In the genomic region with DNA sequence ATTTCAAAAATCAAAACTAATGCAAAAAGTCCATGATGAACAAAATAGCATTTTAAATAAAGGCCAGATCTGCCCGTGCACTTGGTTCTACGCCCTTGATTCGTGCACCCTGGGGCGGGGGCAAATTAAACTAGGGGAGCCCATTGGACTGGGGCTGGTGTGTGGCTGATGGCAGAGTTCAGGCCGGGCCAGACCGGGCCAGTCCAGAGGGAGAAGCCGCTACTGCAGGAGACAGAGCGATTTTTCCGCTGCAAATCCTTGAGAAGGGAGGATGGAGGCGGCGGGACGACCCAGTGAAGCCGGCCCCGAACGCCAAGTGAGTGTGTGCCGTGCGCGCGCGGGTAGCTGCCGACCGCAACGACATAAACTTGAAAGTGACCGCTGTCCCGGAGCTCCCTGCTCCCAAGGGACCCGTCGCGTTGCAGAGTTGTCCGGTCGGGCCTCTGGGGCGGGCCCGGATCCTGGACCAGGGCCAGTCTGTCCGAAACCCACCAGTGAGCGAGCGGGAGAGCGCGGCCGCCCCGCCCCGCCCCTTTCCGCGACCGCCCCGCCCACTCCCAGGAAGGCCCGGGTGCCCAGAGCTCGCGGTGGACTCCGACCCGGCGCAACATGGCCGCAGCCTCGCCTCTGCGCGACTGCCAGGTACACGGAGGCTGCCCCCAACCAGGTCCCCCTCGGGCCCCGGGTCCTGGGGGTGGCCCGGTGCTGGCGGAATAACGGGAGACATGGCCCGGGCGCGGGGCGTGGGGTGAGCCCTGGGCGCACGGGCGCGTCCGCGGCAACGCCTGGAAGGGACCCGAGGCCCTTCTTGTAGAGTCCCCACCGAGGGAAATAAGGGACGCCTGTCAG, we compare ENCODE assay signal across 1 cellular context.
TF ChIP-seq lines count a peak whose summit lies in the region.

A gene (plus strand): TSS at position 578 of the 849 bp plus-strand sequence. CDS start 32 bp downstream, at position 610.

TF ChIP-seq in HEK293, 187 proteins besides CTCF, POLR2A, EP300 and RAD21 (continued from another document and continues in another):
- TF ChIP-seq, protein P1, sequence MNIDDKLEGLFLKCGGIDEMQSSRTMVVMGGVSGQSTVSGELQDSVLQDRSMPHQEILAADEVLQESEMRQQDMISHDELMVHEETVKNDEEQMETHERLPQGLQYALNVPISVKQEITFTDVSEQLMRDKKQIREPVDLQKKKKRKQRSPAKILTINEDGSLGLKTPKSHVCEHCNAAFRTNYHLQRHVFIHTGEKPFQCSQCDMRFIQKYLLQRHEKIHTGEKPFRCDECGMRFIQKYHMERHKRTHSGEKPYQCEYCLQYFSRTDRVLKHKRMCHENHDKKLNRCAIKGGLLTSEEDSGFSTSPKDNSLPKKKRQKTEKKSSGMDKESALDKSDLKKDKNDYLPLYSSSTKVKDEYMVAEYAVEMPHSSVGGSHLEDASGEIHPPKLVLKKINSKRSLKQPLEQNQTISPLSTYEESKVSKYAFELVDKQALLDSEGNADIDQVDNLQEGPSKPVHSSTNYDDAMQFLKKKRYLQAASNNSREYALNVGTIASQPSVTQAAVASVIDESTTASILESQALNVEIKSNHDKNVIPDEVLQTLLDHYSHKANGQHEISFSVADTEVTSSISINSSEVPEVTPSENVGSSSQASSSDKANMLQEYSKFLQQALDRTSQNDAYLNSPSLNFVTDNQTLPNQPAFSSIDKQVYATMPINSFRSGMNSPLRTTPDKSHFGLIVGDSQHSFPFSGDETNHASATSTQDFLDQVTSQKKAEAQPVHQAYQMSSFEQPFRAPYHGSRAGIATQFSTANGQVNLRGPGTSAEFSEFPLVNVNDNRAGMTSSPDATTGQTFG (tag by site-specific recombination; IDR thresholded peaks at IDR 0.05; ENCODE audit: borderline replicate concordance), result no peak
- TF ChIP-seq, protein P2, sequence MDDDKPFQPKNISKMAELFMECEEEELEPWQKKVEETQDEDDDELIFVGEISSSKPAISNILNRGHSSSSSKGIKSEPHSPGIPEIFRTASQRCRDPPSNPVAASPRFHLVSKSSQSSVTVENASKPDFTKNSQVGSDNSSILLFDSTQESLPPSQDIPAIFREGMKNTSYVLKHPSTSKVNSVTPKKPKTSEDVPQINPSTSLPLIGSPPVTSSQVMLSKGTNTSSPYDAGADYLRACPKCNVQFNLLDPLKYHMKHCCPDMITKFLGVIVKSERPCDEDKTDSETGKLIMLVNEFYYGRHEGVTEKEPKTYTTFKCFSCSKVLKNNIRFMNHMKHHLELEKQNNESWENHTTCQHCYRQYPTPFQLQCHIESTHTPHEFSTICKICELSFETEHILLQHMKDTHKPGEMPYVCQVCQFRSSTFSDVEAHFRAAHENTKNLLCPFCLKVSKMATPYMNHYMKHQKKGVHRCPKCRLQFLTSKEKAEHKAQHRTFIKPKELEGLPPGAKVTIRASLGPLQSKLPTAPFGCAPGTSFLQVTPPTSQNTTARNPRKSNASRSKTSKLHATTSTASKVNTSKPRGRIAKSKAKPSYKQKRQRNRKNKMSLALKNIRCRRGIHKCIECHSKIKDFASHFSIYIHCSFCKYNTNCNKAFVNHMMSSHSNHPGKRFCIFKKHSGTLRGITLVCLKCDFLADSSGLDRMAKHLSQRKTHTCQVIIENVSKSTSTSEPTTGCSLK (tag by site-specific recombination; IDR thresholded peaks at IDR 0.05), result no peak
- TF ChIP-seq IKZF3 (tag by site-specific recombination; IDR thresholded peaks at IDR 0.05) (peak; percentile 84), EGR2 (tag by site-specific recombination; IDR thresholded peaks at IDR 0.05; ENCODE audit: low read depth) (no peak), ZNF274 (IDR thresholded peaks at IDR 0.05; ENCODE audit: low read length) (no peak), ZNF274 (tag by site-specific recombination; IDR thresholded peaks at IDR 0.05; ENCODE audit: borderline replicate concordance) (no peak), ZNF658 (tag by site-specific recombination; IDR thresholded peaks at IDR 0.05) (no peak), SCRT2 (tag by site-specific recombination; IDR thresholded peaks at IDR 0.05) (no peak), KLF7 (tag by site-specific recombination; IDR thresholded peaks at IDR 0.05; ENCODE audit: borderline replicate concordance) (0 out of 2 replicates have a peak, but pooled peaks have one; percentile 52), ZNF510 (tag by site-specific recombination; IDR thresholded peaks at IDR 0.05; ENCODE audit: insufficient replicate concordance) (no peak), YY2 (tag by site-specific recombination; IDR thresholded peaks at IDR 0.05) (0 out of 2 replicates have a peak, but pooled peaks have one; percentile 14), ZNF843 (tag by site-specific recombination; IDR thresholded peaks at IDR 0.05) (no peak), ZNF558 (tag by site-specific recombination; IDR thresholded peaks at IDR 0.05) (no peak), ZNF670 (tag by site-specific recombination; IDR thresholded peaks at IDR 0.05; ENCODE audit: low read depth) (no peak), ZNF155 (tag by site-specific recombination; IDR thresholded peaks at IDR 0.05) (no peak), ZNF560 (tag by site-specific recombination; IDR thresholded peaks at IDR 0.05; ENCODE audit: borderline replicate concordance) (no peak), ZNF335 (tag by site-specific recombination; conservative IDR thresholded peaks at IDR 0.05) (peak; percentile 80), ZBTB20 (tag by site-specific recombination; IDR thresholded peaks at IDR 0.05) (peak; percentile 46; the same call in 1 of the 2 replicates), KLF9 (tag by site-specific recombination; IDR thresholded peaks at IDR 0.05; ENCODE audit: low read depth) (peak; percentile 95), RBAK (tag by site-specific recombination; IDR thresholded peaks at IDR 0.05) (no peak), BCL11A (tag by site-specific recombination; IDR thresholded peaks at IDR 0.05; ENCODE audit: low read depth) (peak; percentile 83; the same call in 1 of the 2 replicates), ZNF175 (tag by site-specific recombination; IDR thresholded peaks at IDR 0.05) (no peak), MYNN (tag by site-specific recombination; IDR thresholded peaks at IDR 0.05; ENCODE audit: borderline replicate concordance) (no peak), ZNF571 (tag by site-specific recombination; IDR thresholded peaks at IDR 0.05) (no peak), ZFHX2 (tag by site-specific recombination; conservative IDR thresholded peaks at IDR 0.05) (no peak), ZNF16 (tag by site-specific recombination; IDR thresholded peaks at IDR 0.05; ENCODE audit: low read depth) (no peak), ZBTB17 (tag by site-specific recombination; IDR thresholded peaks at IDR 0.05) (peak; percentile 98), ZNF747 (tag by site-specific recombination; IDR thresholded peaks at IDR 0.05) (no peak), ZNF292 (tag by site-specific recombination; IDR thresholded peaks at IDR 0.05; ENCODE audit: borderline replicate concordance, low read depth) (no peak), ZNF514 (tag by site-specific recombination; IDR thresholded peaks at IDR 0.05) (no peak), ZNF596 (tag by site-specific recombination; IDR thresholded peaks at IDR 0.05) (peak; percentile 46; the same call in 1 of the 2 replicates), MZF1 (tag by site-specific recombination; IDR thresholded peaks at IDR 0.05; ENCODE audit: borderline replicate concordance) (no peak), ZSCAN16 (tag by site-specific recombination; IDR thresholded peaks at IDR 0.05) (no peak), ZNF266 (tag by site-specific recombination; IDR thresholded peaks at IDR 0.05; ENCODE audit: low read depth) (no peak), ZNF544 (tag by site-specific recombination; IDR thresholded peaks at IDR 0.05) (no peak), ZNF138 (tag by site-specific recombination; IDR thresholded peaks at IDR 0.05; ENCODE audit: borderline replicate concordance) (no peak), ZNF132 (tag by site-specific recombination; IDR thresholded peaks at IDR 0.05; ENCODE audit: borderline replicate concordance) (no peak), GLIS2 (tag by site-specific recombination; IDR thresholded peaks at IDR 0.05) (peak; percentile 46; the same call in 1 of the 2 replicates), ZBTB8A (tag by site-specific recombination; IDR thresholded peaks at IDR 0.05) (peak; percentile 90), ZIC2 (tag by site-specific recombination; IDR thresholded peaks at IDR 0.05) (no peak; the same call in none of the 2 replicates), KLF8 (tag by site-specific recombination; IDR thresholded peaks at IDR 0.05) (peak; percentile 59), ZNF311 (tag by site-specific recombination; IDR thresholded peaks at IDR 0.05; ENCODE audit: borderline replicate concordance) (no peak), KLF1 (tag by site-specific recombination; IDR thresholded peaks at IDR 0.05) (peak; percentile 55), ZNF707 (tag by site-specific recombination; IDR thresholded peaks at IDR 0.05) (no peak), ZXDB (tag by site-specific recombination; IDR thresholded peaks at IDR 0.05) (peak; percentile 78), ZNF391 (tag by site-specific recombination; IDR thresholded peaks at IDR 0.05; ENCODE audit: borderline replicate concordance, low read depth) (no peak), ZNF610 (tag by site-specific recombination; IDR thresholded peaks at IDR 0.05; ENCODE audit: borderline replicate concordance) (peak; percentile 60; the same call in 1 of the 2 replicates)
- TF ChIP-seq, protein P3, sequence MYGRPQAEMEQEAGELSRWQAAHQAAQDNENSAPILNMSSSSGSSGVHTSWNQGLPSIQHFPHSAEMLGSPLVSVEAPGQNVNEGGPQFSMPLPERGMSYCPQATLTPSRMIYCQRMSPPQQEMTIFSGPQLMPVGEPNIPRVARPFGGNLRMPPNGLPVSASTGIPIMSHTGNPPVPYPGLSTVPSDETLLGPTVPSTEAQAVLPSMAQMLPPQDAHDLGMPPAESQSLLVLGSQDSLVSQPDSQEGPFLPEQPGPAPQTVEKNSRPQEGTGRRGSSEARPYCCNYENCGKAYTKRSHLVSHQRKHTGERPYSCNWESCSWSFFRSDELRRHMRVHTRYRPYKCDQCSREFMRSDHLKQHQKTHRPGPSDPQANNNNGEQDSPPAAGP (tag by site-specific recombination; IDR thresholded peaks at IDR 0.05), result peak; percentile 71
- TF ChIP-seq, protein P4, sequence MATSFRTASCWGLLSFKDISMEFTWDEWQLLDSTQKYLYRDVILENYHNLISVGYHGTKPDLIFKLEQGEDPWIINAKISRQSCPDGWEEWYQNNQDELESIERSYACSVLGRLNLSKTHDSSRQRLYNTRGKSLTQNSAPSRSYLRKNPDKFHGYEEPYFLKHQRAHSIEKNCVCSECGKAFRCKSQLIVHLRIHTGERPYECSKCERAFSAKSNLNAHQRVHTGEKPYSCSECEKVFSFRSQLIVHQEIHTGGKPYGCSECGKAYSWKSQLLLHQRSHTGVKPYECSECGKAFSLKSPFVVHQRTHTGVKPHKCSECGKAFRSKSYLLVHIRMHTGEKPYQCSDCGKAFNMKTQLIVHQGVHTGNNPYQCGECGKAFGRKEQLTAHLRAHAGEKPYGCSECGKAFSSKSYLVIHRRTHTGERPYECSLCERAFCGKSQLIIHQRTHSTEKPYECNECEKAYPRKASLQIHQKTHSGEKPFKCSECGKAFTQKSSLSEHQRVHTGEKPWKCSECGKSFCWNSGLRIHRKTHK (tag by site-specific recombination; IDR thresholded peaks at IDR 0.05), result no peak
- TF ChIP-seq, protein P5, sequence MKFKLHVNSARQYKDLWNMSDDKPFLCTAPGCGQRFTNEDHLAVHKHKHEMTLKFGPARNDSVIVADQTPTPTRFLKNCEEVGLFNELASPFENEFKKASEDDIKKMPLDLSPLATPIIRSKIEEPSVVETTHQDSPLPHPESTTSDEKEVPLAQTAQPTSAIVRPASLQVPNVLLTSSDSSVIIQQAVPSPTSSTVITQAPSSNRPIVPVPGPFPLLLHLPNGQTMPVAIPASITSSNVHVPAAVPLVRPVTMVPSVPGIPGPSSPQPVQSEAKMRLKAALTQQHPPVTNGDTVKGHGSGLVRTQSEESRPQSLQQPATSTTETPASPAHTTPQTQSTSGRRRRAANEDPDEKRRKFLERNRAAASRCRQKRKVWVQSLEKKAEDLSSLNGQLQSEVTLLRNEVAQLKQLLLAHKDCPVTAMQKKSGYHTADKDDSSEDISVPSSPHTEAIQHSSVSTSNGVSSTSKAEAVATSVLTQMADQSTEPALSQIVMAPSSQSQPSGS (tag by site-specific recombination; IDR thresholded peaks at IDR 0.05; ENCODE audit: low read depth), result no peak
- TF ChIP-seq, protein P6, sequence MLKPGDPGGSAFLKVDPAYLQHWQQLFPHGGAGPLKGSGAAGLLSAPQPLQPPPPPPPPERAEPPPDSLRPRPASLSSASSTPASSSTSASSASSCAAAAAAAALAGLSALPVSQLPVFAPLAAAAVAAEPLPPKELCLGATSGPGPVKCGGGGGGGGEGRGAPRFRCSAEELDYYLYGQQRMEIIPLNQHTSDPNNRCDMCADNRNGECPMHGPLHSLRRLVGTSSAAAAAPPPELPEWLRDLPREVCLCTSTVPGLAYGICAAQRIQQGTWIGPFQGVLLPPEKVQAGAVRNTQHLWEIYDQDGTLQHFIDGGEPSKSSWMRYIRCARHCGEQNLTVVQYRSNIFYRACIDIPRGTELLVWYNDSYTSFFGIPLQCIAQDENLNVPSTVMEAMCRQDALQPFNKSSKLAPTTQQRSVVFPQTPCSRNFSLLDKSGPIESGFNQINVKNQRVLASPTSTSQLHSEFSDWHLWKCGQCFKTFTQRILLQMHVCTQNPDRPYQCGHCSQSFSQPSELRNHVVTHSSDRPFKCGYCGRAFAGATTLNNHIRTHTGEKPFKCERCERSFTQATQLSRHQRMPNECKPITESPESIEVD (tag by site-specific recombination; IDR thresholded peaks at IDR 0.05), result no peak
- TF ChIP-seq, protein P7, sequence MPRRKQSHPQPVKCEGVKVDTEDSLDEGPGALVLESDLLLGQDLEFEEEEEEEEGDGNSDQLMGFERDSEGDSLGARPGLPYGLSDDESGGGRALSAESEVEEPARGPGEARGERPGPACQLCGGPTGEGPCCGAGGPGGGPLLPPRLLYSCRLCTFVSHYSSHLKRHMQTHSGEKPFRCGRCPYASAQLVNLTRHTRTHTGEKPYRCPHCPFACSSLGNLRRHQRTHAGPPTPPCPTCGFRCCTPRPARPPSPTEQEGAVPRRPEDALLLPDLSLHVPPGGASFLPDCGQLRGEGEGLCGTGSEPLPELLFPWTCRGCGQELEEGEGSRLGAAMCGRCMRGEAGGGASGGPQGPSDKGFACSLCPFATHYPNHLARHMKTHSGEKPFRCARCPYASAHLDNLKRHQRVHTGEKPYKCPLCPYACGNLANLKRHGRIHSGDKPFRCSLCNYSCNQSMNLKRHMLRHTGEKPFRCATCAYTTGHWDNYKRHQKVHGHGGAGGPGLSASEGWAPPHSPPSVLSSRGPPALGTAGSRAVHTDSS (tag by site-specific recombination; IDR thresholded peaks at IDR 0.05), result no peak
- TF ChIP-seq, protein P8, sequence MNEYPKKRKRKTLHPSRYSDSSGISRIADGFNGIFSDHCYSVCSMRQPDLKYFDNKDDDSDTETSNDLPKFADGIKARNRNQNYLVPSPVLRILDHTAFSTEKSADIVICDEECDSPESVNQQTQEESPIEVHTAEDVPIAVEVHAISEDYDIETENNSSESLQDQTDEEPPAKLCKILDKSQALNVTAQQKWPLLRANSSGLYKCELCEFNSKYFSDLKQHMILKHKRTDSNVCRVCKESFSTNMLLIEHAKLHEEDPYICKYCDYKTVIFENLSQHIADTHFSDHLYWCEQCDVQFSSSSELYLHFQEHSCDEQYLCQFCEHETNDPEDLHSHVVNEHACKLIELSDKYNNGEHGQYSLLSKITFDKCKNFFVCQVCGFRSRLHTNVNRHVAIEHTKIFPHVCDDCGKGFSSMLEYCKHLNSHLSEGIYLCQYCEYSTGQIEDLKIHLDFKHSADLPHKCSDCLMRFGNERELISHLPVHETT (tag by site-specific recombination; IDR thresholded peaks at IDR 0.05), result 0 out of 2 replicates have a peak, but pooled peaks have one; percentile 50
